ENCODE assay signal across 9 cellular contexts in genomic region chr17:8160741-8161221, GRCh38. TPM values are rescaled to one million over a fixed set of nuclear protein-coding genes. Genes with fewer than 3 reads are reported as not detected.
DNase-seq lines count a peak whose midpoint lies in the region; ATAC-seq and TF ChIP-seq lines count a peak whose summit lies in the region.
"Had no signal": no experiment of that assay in that cellular context is flagged by ENCODE, and none has a peak within 500 bp of the region (broad histone marks: within the 10 kb centered on the region; RNA-seq: fewer than 3 reads in every experiment).

No MANE protein-coding gene starts in this region.

- H3K36me3 Mint-ChIP-seq in natural killer cell treated with Interleukin-12 subunit alpha and Interleukin-12 subunit beta and Interleukin-15 and Interleukin-18, amount 100 ng/mL, for 72 hours, result peaks cover 8% of the 10 kb centered on the region

- no peaks in the 10 kb centered on the region for H3K27me3 ChIP-seq in Karpas-422 (ENCODE audit: low read length)
- H3K27me3 ChIP-seq in effector memory CD4-positive, alpha-beta T cell (replicated peaks; ENCODE audit: control insufficient read depth, insufficient read depth, low read length, poor library complexity, severe bottlenecking), result no peaks in the 10 kb centered on the region

- H3K27me3 Mint-ChIP-seq in natural killer cell treated with Interleukin-12 subunit alpha and Interleukin-12 subunit beta and Interleukin-15 and Interleukin-18, amount 100 ng/mL, for 72 hours, result no peaks in the 10 kb centered on the region

- no peak for ATAC-seq in natural killer cell treated with Interleukin-12 subunit alpha and Interleukin-12 subunit beta and Interleukin-15 and Interleukin-18, amount 100 ng/mL, for 72 hours

- H3K27ac Mint-ChIP-seq in natural killer cell treated with Interleukin-12 subunit alpha and Interleukin-12 subunit beta and Interleukin-15 and Interleukin-18, amount 100 ng/mL, for 72 hours, result peak overlapping the region; percentile 43 to 85

- H3K36me3 ChIP-seq in Karpas-422 (ENCODE audit: insufficient read depth, low read length), result peaks cover 11% of the 10 kb centered on the region; the same call in 1 of the 2 replicates
- peaks cover 27% of the 10 kb centered on the region for H3K36me3 ChIP-seq in effector memory CD4-positive, alpha-beta T cell (ENCODE audit: control insufficient read depth, insufficient read depth, low read length)

- H4K20me1 ChIP-seq in Karpas-422 (ENCODE audit: insufficient read depth, low read depth, low read length), result peaks cover 12% of the 10 kb centered on the region

- H3K9me2 ChIP-seq in Karpas-422 (replicated peaks; ENCODE audit: insufficient read depth, low read length), result no peaks in the 10 kb centered on the region

- peak overlapping the region; percentile 86; the same call in 1 of the 2 replicates for H3K4me3 ChIP-seq in Karpas-422 (ENCODE audit: low read length)
- no peak overlapping the region for H3K4me3 ChIP-seq in effector memory CD4-positive, alpha-beta T cell (ENCODE audit: insufficient read depth, low read depth, low read length, poor library complexity, severe bottlenecking)

- H3K4me1 ChIP-seq in Karpas-422 (ENCODE audit: low read length), result peaks cover 60% of the 10 kb centered on the region
- H3K4me1 ChIP-seq in effector memory CD4-positive, alpha-beta T cell (ENCODE audit: control insufficient read depth, insufficient read depth, low read length, poor library complexity, severe bottlenecking), result peaks cover 48% of the 10 kb centered on the region

- H3K9me3 Mint-ChIP-seq in natural killer cell treated with Interleukin-12 subunit alpha and Interleukin-12 subunit beta and Interleukin-15 and Interleukin-18, amount 100 ng/mL, for 72 hours, result no peaks in the 10 kb centered on the region

- H3K4me2 ChIP-seq in Karpas-422 (ENCODE audit: low read depth, low read length, poor library complexity, severe bottlenecking), result peak overlapping the region; percentile 96

- no peak overlapping the region for H2AFZ ChIP-seq in Karpas-422 (ENCODE audit: low read length)

- no peak for DNase-seq in Karpas-422
- DNase-seq in effector memory CD4-positive, alpha-beta T cell, result no peak
- DNase-seq in natural killer cell treated with Interleukin-12 subunit alpha and Interleukin-12 subunit beta and Interleukin-15 and Interleukin-18, amount 100 ng/mL, for 72 hours (ENCODE audit: low spot score), result no peak
- DNase-seq in ureter (ENCODE audit: low spot score), result no peak
- no peak for DNase-seq in activated effector memory CD4-positive, alpha-beta T cell treated with Interleukin-2 at 50 U/mL for 16 hours
- no peak for DNase-seq in GM19240 (ENCODE audit: insufficient read length, low spot score)
- no peak for DNase-seq in AG08395 (ENCODE audit: low spot score)

- peak overlapping the region; percentile 97 for H3K27ac ChIP-seq in 22Rv1
- peak overlapping the region; percentile 57 for H3K27ac ChIP-seq in Karpas-422 (ENCODE audit: low read length)
- peak overlapping the region; percentile 97 for H3K27ac ChIP-seq in effector memory CD4-positive, alpha-beta T cell (ENCODE audit: insufficient read depth, low read length, poor library complexity, severe bottlenecking)

- H3K4me3 Mint-ChIP-seq in natural killer cell treated with Interleukin-12 subunit alpha and Interleukin-12 subunit beta and Interleukin-15 and Interleukin-18, amount 100 ng/mL, for 72 hours, result peak overlapping the region; percentile 85

- H3K4me1 Mint-ChIP-seq in natural killer cell treated with Interleukin-12 subunit alpha and Interleukin-12 subunit beta and Interleukin-15 and Interleukin-18, amount 100 ng/mL, for 72 hours (ENCODE audit: low read depth in 2 of 2), result peaks cover 51 to 54% of the 10 kb centered on the region in 2 donors

- peak overlapping the region; percentile 96 for H3K9ac ChIP-seq in Karpas-422 (ENCODE audit: low read length)

- peaks cover 29% of the 10 kb centered on the region for H3K79me2 ChIP-seq in Karpas-422 (ENCODE audit: low read length)

- no peaks in the 10 kb centered on the region for H3K9me3 ChIP-seq in Karpas-422 (ENCODE audit: low read length)
- H3K9me3 ChIP-seq in effector memory CD4-positive, alpha-beta T cell (ENCODE audit: control insufficient read depth, low read length), result no peaks in the 10 kb centered on the region

- TF ChIP-seq CTCF in 22Rv1 (IDR thresholded peaks at IDR 0.05), result no peak

RNA-seq across cellular contexts. Expression of gene VAMP2, which starts 2.0 kb away (rescaled TPM):
- total RNA-seq in Karpas-422 (2014; rRNA removed; shearing (Covaris generic); ENCODE audit: low replicate concordance), result 24.5 and 47.7 TPM in 2 replicates
- total RNA-seq in natural killer cell treated with Interleukin-12 subunit alpha and Interleukin-12 subunit beta and Interleukin-15 and Interleukin-18, amount 100 ng/mL, for 72 hours, result 10 to 100 TPM; 54.6 to 73.0 TPM
- 87.9 TPM for total RNA-seq in ureter

RNA-seq across cellular contexts. Expression of gene PER1, which starts 8.6 kb away (rescaled TPM):
- 12.7 and 24.0 TPM in 2 replicates for total RNA-seq in Karpas-422 (2014; rRNA removed; shearing (Covaris generic); ENCODE audit: low replicate concordance)
- 10 to 100 TPM; 16.9 to 42.7 TPM for total RNA-seq in natural killer cell treated with Interleukin-12 subunit alpha and Interleukin-12 subunit beta and Interleukin-15 and Interleukin-18, amount 100 ng/mL, for 72 hours
- total RNA-seq in ureter, result 152 TPM

RNA-seq across cellular contexts. Expression of gene TMEM107, which starts 15.4 kb away (rescaled TPM):
- total RNA-seq in Karpas-422 (2014; rRNA removed; shearing (Covaris generic); ENCODE audit: low replicate concordance), result 70.7 and 134 TPM in 2 replicates
- 10 to 100 TPM; 31.5 to 43.5 TPM for total RNA-seq in natural killer cell treated with Interleukin-12 subunit alpha and Interleukin-12 subunit beta and Interleukin-15 and Interleukin-18, amount 100 ng/mL, for 72 hours
- 17.1 TPM for total RNA-seq in ureter

RNA-seq across cellular contexts. Expression of gene BORCS6, which starts 29.2 kb away (rescaled TPM):
- total RNA-seq in Karpas-422 (2014; rRNA removed; shearing (Covaris generic); ENCODE audit: low replicate concordance), result 10.3 and 34.4 TPM in 2 replicates
- total RNA-seq in natural killer cell treated with Interleukin-12 subunit alpha and Interleukin-12 subunit beta and Interleukin-15 and Interleukin-18, amount 100 ng/mL, for 72 hours, result 10 to 100 TPM; 10.4 to 11.6 TPM
- total RNA-seq in ureter, result 7.1 TPM

RNA-seq across cellular contexts. Expression of gene HES7, which starts 36.9 kb away (rescaled TPM):
- 0.37 and 2.1 TPM in 2 replicates for total RNA-seq in Karpas-422 (2014; rRNA removed; shearing (Covaris generic); ENCODE audit: low replicate concordance)
- total RNA-seq in natural killer cell treated with Interleukin-12 subunit alpha and Interleukin-12 subunit beta and Interleukin-15 and Interleukin-18, amount 100 ng/mL, for 72 hours, result not detected
- total RNA-seq in ureter, result not detected
- total RNA-seq: urinary bladder had no signal
